28 cellular contexts compared by ENCODE assay signal in genomic region chr14:70677324-70677723, GRCh38. TPM values are rescaled to one million over a fixed set of nuclear protein-coding genes. Genes with fewer than 3 reads are reported as not detected.
"Had no signal": no experiment of that assay in that cellular context is flagged by ENCODE, and none has a peak within 500 bp of the region (broad histone marks: within the 10 kb centered on the region; RNA-seq: fewer than 3 reads in every experiment).

No MANE protein-coding gene starts in this region.

- H3K27me3 ChIP-seq: adrenal gland, body of pancreas, colonic mucosa, esophagus squamous epithelium had no signal

- ATAC-seq: activated CD8-positive, alpha-beta T cell treated with anti-CD3 and anti-CD28 coated beads for 36 hours; activated naive CD8-positive, alpha-beta T cell treated with anti-CD3 and anti-CD28 coated beads, Interleukin-2, amount 50 U/mL, for 24 hours; activated T-cell treated with anti-CD3 and anti-CD28 coated beads, Interleukin-2, amount 50 U/mL, for 4 hours; activated T-helper 17 cell treated with anti-CD3 and anti-CD28 coated beads, Interleukin-2, amount 50 U/mL, for 72 hours; body of pancreas; gastroesophageal sphincter had no signal

- H3K36me3 ChIP-seq: adrenal gland, colonic mucosa, gastroesophageal sphincter had no signal

- H3K4me1 ChIP-seq: adrenal gland, body of pancreas, colonic mucosa, esophagus squamous epithelium, gastroesophageal sphincter had no signal

- DNase-seq: activated CD4-positive, alpha-beta T cell treated with anti-CD3 and anti-CD28 coated beads for 1 hour; activated CD4-positive, alpha-beta T cell treated with anti-CD3 and anti-CD28 coated beads for 4 hours; activated CD4-positive, alpha-beta T cell treated with anti-CD3 and anti-CD28 coated beads, Interleukin-2, amount 50 U/mL, for 1 hour; activated CD4-positive, alpha-beta T cell treated with anti-CD3 and anti-CD28 coated beads, Interleukin-2, amount 50 U/mL, for 48 hours; activated CD8-positive, alpha-beta memory T cell treated with anti-CD3 and anti-CD28 coated beads for 24 hours; activated CD8-positive, alpha-beta T cell treated with anti-CD3 and anti-CD28 coated beads for 36 hours; activated effector memory CD4-positive, alpha-beta T cell treated with Interleukin-2 at 50 U/mL for 16 hours; activated gamma-delta T cell treated with Interleukin-2 at 50 U/mL for 16 hours; activated naive CD4-positive, alpha-beta T cell treated with Interleukin-2 at 50 U/mL for 16 hours; activated naive CD8-positive, alpha-beta T cell treated with anti-CD3 and anti-CD28 coated beads for 36 hours; activated naive CD8-positive, alpha-beta T cell treated with anti-CD3 and anti-CD28 coated beads, Interleukin-2, amount 50 U/mL, for 24 hours; activated T-cell treated with anti-CD3 and anti-CD28 coated beads, Interleukin-2, amount 50 U/mL, for 4 hours; adrenal gland; amygdala; aorta; body of pancreas; central memory CD4-positive, alpha-beta T cell; cerebellar nuclear complex; colonic mucosa; effector CD8-positive, alpha-beta T cell; esophagus squamous epithelium; foreskin melanocyte; T-helper 2 cell had no signal

- H3K4me3 ChIP-seq: adrenal gland, body of pancreas, colonic mucosa, esophagus squamous epithelium, gastroesophageal sphincter had no signal

- FAIRE-seq: endometrium, endothelial cell of umbilical vein had no signal

- H3K27ac ChIP-seq: adrenal gland, body of pancreas, colonic mucosa, epithelial cell of prostate, esophagus squamous epithelium, gastroesophageal sphincter had no signal

- H3K9me3 ChIP-seq: adrenal gland, body of pancreas, colonic mucosa, esophagus squamous epithelium, gastroesophageal sphincter had no signal

RNA-seq across cellular contexts. Expression of gene TTC9, which starts 35.6 kb away (rescaled TPM):
- total RNA-seq: endothelial cell of umbilical vein had no signal
